Comparison of ENCODE assay signal across 8 cellular contexts in genomic region chr4:8199594-8200301, GRCh38. TPM values are rescaled to one million over a fixed set of nuclear protein-coding genes. Genes with fewer than 3 reads are reported as not detected.
A peak's percentile ranks its signal among the peaks of the same experiment; 100 is the strongest.
DNase-seq lines count a peak whose midpoint lies in the region; ATAC-seq, FAIRE-seq and TF ChIP-seq lines count a peak whose summit lies in the region.

No MANE protein-coding gene starts in this region.

- peaks cover 5% of the 10 kb centered on the region for H4K20me1 ChIP-seq in Loucy (ENCODE audit: insufficient read depth, low read length, poor library complexity, severe bottlenecking)

- H3K4me3 ChIP-seq in AG09309 (ENCODE audit: control insufficient read depth, low read depth, low read length) (peak overlapping the region; percentile 33), Loucy (ENCODE audit: low read length, poor library complexity, severe bottlenecking) (peak overlapping the region; percentile 88), cardiac fibroblast (replicated peaks in 1 of 2; ENCODE audit: low read depth in 2 of 2, low read length in 2 of 2) (peak overlapping the region; percentile 18 to 60), mucosa of stomach (ENCODE audit: low read length) (peak overlapping the region; percentile 72)

- no peaks in the 10 kb centered on the region for H3F3A ChIP-seq in Loucy (ENCODE audit: low read depth)

- no peaks in the 10 kb centered on the region for H3K36me3 ChIP-seq in Loucy (ENCODE audit: insufficient read depth, low read length)
- no peaks in the 10 kb centered on the region for H3K36me3 ChIP-seq in mucosa of stomach (ENCODE audit: control insufficient read depth, insufficient read depth, low read length)

- TF ChIP-seq CTCF in AG09309 (IDR thresholded peaks at IDR 0.05; ENCODE audit: control insufficient read depth, insufficient read depth, low read depth, low read length, missing control alignments) (no peak), Loucy (conservative IDR thresholded peaks at IDR 0.05; ENCODE audit: low read length) (no peak), cardiac fibroblast (IDR thresholded peaks at IDR 0.05; ENCODE audit: low read depth, low read length) (no peak), omental fat pad (IDR thresholded peaks at IDR 0.05) (no peak)

- H3K9me3 ChIP-seq in Loucy (ENCODE audit: insufficient read depth, low read depth, low read length) (no peaks in the 10 kb centered on the region), mucosa of stomach (ENCODE audit: control insufficient read depth, low read length) (no peaks in the 10 kb centered on the region)

- intact Hi-C loops in posterior vena cava (cut with DNase I), result no loop called here

- peak overlapping the region; percentile 92 for H3K9ac ChIP-seq in Loucy (ENCODE audit: low read depth, low read length, poor library complexity, severe bottlenecking)
- peak overlapping the region; percentile 91 for H3K9ac ChIP-seq in mucosa of stomach (ENCODE audit: low read length)

- H3K4me2 ChIP-seq in Loucy (ENCODE audit: low read depth, low read length, poor library complexity, severe bottlenecking), result peak overlapping the region; percentile 98

- no peaks in the 10 kb centered on the region for H3K27me3 ChIP-seq in Loucy (ENCODE audit: insufficient read depth, low read length, poor library complexity, severe bottlenecking)
- H3K27me3 ChIP-seq in mucosa of stomach (ENCODE audit: control insufficient read depth, insufficient read depth, low read length), result no peaks in the 10 kb centered on the region

- peaks cover 56% of the 10 kb centered on the region for H3K79me2 ChIP-seq in Loucy (ENCODE audit: insufficient read depth, low read length)

- no peak for ATAC-seq in omental fat pad (ENCODE audit: low FRiP score)

- DNase-seq in AG09309 (ENCODE audit: low read depth) (no peak), cardiac fibroblast (ENCODE audit: low read depth in 2 of 2) (no peak), HTR-8/SVneo (ENCODE audit: insufficient read length, low spot score) (no peak), NCI-H1436 treated with DMSO at 0.1 percent for 48 hours (lab: John Stamatoyannopoulos, UW) (no peak), omental fat pad (ENCODE audit: low spot score) (no peak), posterior vena cava (ENCODE audit: low spot score) (no peak)

- H2AFZ ChIP-seq in Loucy (ENCODE audit: low read length), result no peak overlapping the region; the same call in 1 of the 2 replicates

- no peak for FAIRE-seq in HTR-8/SVneo (lab: Jason Lieb, UNC)

- H3K4me1 ChIP-seq in Loucy (ENCODE audit: insufficient read depth, low read length, poor library complexity, severe bottlenecking) (peaks cover 64% of the 10 kb centered on the region), mucosa of stomach (ENCODE audit: control insufficient read depth, insufficient read depth, low read length) (peaks cover 66% of the 10 kb centered on the region)

- no peaks in the 10 kb centered on the region for H3K9me2 ChIP-seq in Loucy (replicated peaks; ENCODE audit: low read depth, low read length)

RNA-seq across cellular contexts. Expression of gene SH3TC1, which starts 0.7 kb away (rescaled TPM):
- total RNA-seq in omental fat pad (10 to 100 TPM; 23.0 to 70.3 (median 29.1) TPM), posterior vena cava (10 to 100 TPM; 36.6 to 45.1 TPM)

RNA-seq across cellular contexts. Expression of gene ABLIM2, which starts 41.1 kb away (rescaled TPM):
- 10 to 100 TPM; 10.1 to 34.2 (median 13.7) TPM for total RNA-seq in omental fat pad
- 10 to 100 TPM; 11.7 to 23.8 TPM for total RNA-seq in posterior vena cava

Comparison
In these comparisons a context has a peak if more than half of its experiments do, and no peak if none do; other contexts are left out.
1. H3K4me3 ChIP-seq: peak in every context shown above with its lines; median percentile 88 in Loucy; 72 in mucosa of stomach; 39 in cardiac fibroblast; 33 in AG09309.